In the genomic region with DNA sequence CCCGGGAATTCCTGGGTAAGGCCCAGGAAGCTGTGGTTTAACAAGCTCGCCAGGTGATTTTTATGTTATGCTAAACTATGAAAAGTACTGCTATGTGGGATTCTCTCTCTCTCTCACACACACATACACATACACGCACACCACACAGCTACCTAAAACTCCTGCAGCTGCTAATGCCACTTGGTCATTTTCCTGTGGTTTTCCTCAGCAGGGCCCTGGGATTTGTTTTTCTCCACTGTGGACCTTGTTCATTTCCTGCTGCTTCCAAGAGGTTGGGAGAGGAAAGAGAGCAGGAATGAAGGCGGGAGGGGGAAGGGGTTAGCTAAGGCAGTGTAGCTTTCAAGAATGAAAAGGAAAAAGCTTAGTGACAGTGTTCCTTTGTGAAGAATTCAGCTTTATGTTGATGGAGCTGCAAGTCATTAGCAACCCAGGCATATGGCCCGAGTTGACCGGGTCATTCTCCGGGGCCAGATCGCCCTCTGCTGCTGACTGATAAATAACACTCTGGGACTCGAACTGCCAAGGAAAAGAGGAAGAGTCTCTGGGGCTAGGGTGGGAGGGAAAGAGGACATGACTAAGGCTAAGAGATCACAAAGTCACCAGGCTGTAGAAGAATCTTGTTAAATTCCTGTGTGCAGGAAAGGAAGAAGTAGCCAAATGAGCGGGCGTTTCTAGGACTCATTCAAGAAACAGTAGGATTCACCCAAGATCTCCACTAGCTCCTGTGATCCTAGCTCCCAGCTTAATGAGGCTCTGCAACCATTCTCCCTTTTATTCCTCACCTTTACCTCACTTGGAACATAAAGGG, we compare ENCODE assay signal across 8 cellular contexts. TPM values are rescaled to one million over a fixed set of nuclear protein-coding genes. Genes with fewer than 3 reads are reported as not detected.
A peak's percentile ranks its signal among the peaks of the same experiment; 100 is the strongest.
DNase-seq lines count a peak whose midpoint lies in the region; ATAC-seq, FAIRE-seq and TF ChIP-seq lines count a peak whose summit lies in the region.

No MANE protein-coding gene starts in this region.

- H3K9me3 Mint-ChIP-seq in activated CD8-positive, alpha-beta T cell treated with anti-CD3 and anti-CD28 coated beads for 36 hours = no peaks in the 10 kb centered on the region
- no peaks in the 10 kb centered on the region for H3K9me3 Mint-ChIP-seq in nephron progenitor cell

- 19 to 26% methylated on average over 11 of the region's 11 CpGs for WGBS in aorta, 2 donors

- H3K27me3 Mint-ChIP-seq in activated CD8-positive, alpha-beta T cell treated with anti-CD3 and anti-CD28 coated beads for 36 hours = peaks cover 2% of the 10 kb centered on the region
- peaks cover 3% of the 10 kb centered on the region for H3K27me3 Mint-ChIP-seq in nephron progenitor cell (ENCODE audit: low read depth, poor library complexity)

- no peak for FAIRE-seq in frontal cortex (lab: Jason Lieb, UNC)

- intact Hi-C loops in activated CD8-positive, alpha-beta T cell treated with anti-CD3 and anti-CD28 coated beads for 36 hours (cut with micrococcal nuclease) = no loop called here
- intact Hi-C loops in aorta (cut with DNase I) = loop anchor here (1.0 to 5.0 kb wide), 6 partner anchors 85 to 326 kb away; partner anchors contain the start of gene SLC16A1 (in 1 of the 2)

- no peaks in the 10 kb centered on the region for H3K27me3 ChIP-seq in aorta (ENCODE audit: control insufficient read depth in 1 of 2, insufficient read depth in 2 of 2, low read length in 1 of 2)

- no peak overlapping the region for H3K4me3 Mint-ChIP-seq in activated CD8-positive, alpha-beta T cell treated with anti-CD3 and anti-CD28 coated beads for 36 hours
- no peak overlapping the region for H3K4me3 Mint-ChIP-seq in nephron progenitor cell

- DNase-seq in activated CD8-positive, alpha-beta memory T cell treated with anti-CD3 and anti-CD28 coated beads for 24 hours = peak; percentile 61
- DNase-seq in activated CD8-positive, alpha-beta memory T cell treated with anti-CD3 and anti-CD28 coated beads, Interleukin-2, amount 50 U/mL, for 4 hours = no peak
- DNase-seq in NCI-H2029 treated with DMSO at 0.1 percent for 48 hours (lab: John Stamatoyannopoulos, UW) (peak; percentile 25), frontal cortex (ENCODE audit: low spot score in 2 of 2) (peak; percentile 63 to 67), nephron progenitor cell (peak; percentile 64), aorta (peak; percentile 83 to 90)
- peak; percentile 50 for DNase-seq in activated CD8-positive, alpha-beta T cell treated with anti-CD3 and anti-CD28 coated beads for 36 hours

- H3K4me1 ChIP-seq in aorta (ENCODE audit: control insufficient read depth in 1 of 2, insufficient read depth in 2 of 2, low read length in 2 of 2) = no peaks in the 10 kb centered on the region

- ATAC-seq in HG02678 (IDR thresholded peaks at IDR 0.05; ENCODE audit: unreplicated experiment) = peak; percentile 73
- ATAC-seq in activated CD8-positive, alpha-beta T cell treated with anti-CD3 and anti-CD28 coated beads for 36 hours = peak; percentile 54
- peak; percentile 91 for ATAC-seq in aorta (ENCODE audit: low FRiP score)

- POLR2A ChIA-PET in activated CD8-positive, alpha-beta T cell treated with anti-CD3 and anti-CD28 coated beads for 36 hours (lab: Charles Lee) = interaction anchor here (1.6 kb wide), 1 partner anchor 14 kb away, joined by 3 read pairs; no protein-coding TSS in a partner anchor

- H3K4me3 ChIP-seq in aorta (ENCODE audit: low read length in 2 of 2) = no peak overlapping the region

- no peaks in the 10 kb centered on the region for H3K36me3 ChIP-seq in aorta (ENCODE audit: control insufficient read depth in 1 of 2, insufficient read depth in 2 of 2, low read length in 1 of 2)

- H3K27ac Mint-ChIP-seq in activated CD8-positive, alpha-beta T cell treated with anti-CD3 and anti-CD28 coated beads for 36 hours = no peak overlapping the region
- H3K27ac Mint-ChIP-seq in nephron progenitor cell = peak overlapping the region; percentile 97

- H3K4me1 Mint-ChIP-seq in activated CD8-positive, alpha-beta T cell treated with anti-CD3 and anti-CD28 coated beads for 36 hours (ENCODE audit: low read depth) = peaks cover 37% of the 10 kb centered on the region
- H3K4me1 Mint-ChIP-seq in nephron progenitor cell = peaks cover 59% of the 10 kb centered on the region

- TF ChIP-seq CTCF in activated CD8-positive, alpha-beta T cell treated with anti-CD3 and anti-CD28 coated beads for 36 hours (IDR thresholded peaks at IDR 0.05) = peak; percentile 42
- peak; percentile 35 for TF ChIP-seq CTCF in nephron progenitor cell (IDR thresholded peaks at IDR 0.05)

- H3K27ac ChIP-seq in aorta (ENCODE audit: low read depth in 1 of 2, low read length in 2 of 2) = no peak overlapping the region

- H3K36me3 Mint-ChIP-seq in activated CD8-positive, alpha-beta T cell treated with anti-CD3 and anti-CD28 coated beads for 36 hours (ENCODE audit: low read depth) = no peaks in the 10 kb centered on the region
- H3K36me3 Mint-ChIP-seq in nephron progenitor cell (ENCODE audit: low read depth) = no peaks in the 10 kb centered on the region

- H3K9me3 ChIP-seq in aorta (ENCODE audit: control insufficient read depth, low read length) = no peaks in the 10 kb centered on the region

- CTCF ChIA-PET in activated CD8-positive, alpha-beta T cell treated with anti-CD3 and anti-CD28 coated beads for 36 hours (lab: Charles Lee) = interaction anchor here (0.8 to 3.1 kb wide), 11 partner anchors 15 to 327 kb away, joined by 3 to 12 read pairs (median 5); partner anchors contain the start of genes LRIG2 and PPM1J

RNA-seq across cellular contexts. Expression of gene LRIG2, which starts 30.5 kb away (rescaled TPM):
- total RNA-seq in activated CD8-positive, alpha-beta T cell treated with anti-CD3 and anti-CD28 coated beads for 36 hours = 1 to 10 TPM; 7.2 to 8.3 TPM
- 28.1 TPM for total RNA-seq in frontal cortex
- 10 to 100 TPM; 15.1 to 24.7 TPM for total RNA-seq in aorta
- polyA plus RNA-seq in aorta = 1 to 10 TPM; 1.8 to 3.6 TPM
